In the genomic region with DNA sequence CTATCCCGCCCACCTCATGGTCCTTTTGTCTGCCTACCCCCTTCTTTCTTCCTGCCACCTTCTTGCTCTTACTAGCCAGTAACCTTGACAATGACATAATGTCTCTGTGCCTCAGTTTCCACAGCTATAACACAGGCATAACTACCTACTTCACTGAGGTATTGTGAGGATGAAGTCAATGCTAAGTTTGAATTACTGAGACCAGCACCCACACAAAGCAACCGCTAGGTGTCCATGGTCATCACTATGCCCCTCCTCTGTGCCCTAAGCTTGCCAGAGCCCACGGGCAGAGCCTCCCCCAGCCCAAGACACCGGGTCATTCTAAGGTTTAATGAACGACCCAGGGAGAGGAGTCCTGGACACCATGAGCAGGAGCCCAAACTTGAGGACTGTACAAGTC, we compare ENCODE assay signal across 24 cellular contexts.
DNase-seq lines count a peak whose midpoint lies in the region; ATAC-seq and TF ChIP-seq lines count a peak whose summit lies in the region.
"Had no signal": no experiment of that assay in that cellular context is flagged by ENCODE, and none has a peak within 500 bp of the region (broad histone marks: within the 10 kb centered on the region; RNA-seq: fewer than 3 reads in every experiment).

No MANE protein-coding gene starts in this region.

- H3K4me1 Mint-ChIP-seq in stimulated activated naive B cell treated with anti-CD40 and anti-IgM and Interleukin-4, amounts not matched to agents 10 μg/mL and 1 μg/mL and 100 μg/mL, for 72 hours = peaks cover 52 to 91% of the 10 kb centered on the region in 2 donors

- peak overlapping the region; percentile 58 for H3K4me2 ChIP-seq in OCI-LY7 (ENCODE audit: low read length)

- H3K27me3 ChIP-seq in heart left ventricle = no peaks in the 10 kb centered on the region
- H3K27me3 ChIP-seq in esophagus muscularis mucosa = no peaks in the 10 kb centered on the region
- H3K27me3 ChIP-seq: colonic mucosa, spleen, uterus had no signal

- H3K4me1 ChIP-seq in heart left ventricle (peaks cover 16 to 70% (median 33%) of the 10 kb centered on the region in 12 donors), OCI-LY7 (ENCODE audit: insufficient read depth, low read length, poor library complexity, severe bottlenecking) (peaks cover 65% of the 10 kb centered on the region), esophagus muscularis mucosa (peaks cover 36 to 40% (median 36%) of the 10 kb centered on the region in 4 donors)
- H3K4me1 ChIP-seq: colonic mucosa had no signal

- no peaks in the 10 kb centered on the region for H3K9me3 ChIP-seq in heart left ventricle
- H3K9me3 ChIP-seq in OCI-LY7 (ENCODE audit: low read length) = no peaks in the 10 kb centered on the region
- no peaks in the 10 kb centered on the region for H3K9me3 ChIP-seq in esophagus muscularis mucosa
- H3K9me3 ChIP-seq: colonic mucosa, spleen, uterus had no signal

- TF ChIP-seq POLR2A in heart left ventricle (IDR thresholded peaks at IDR 0.05) = no peak
- no peak for TF ChIP-seq POLR2A in esophagus muscularis mucosa (IDR thresholded peaks at IDR 0.05; ENCODE audit: low read depth)

- CTCF ChIA-PET in OCI-LY7 (lab: Charles Lee; ENCODE audit: unreplicated experiment) = interaction anchor here (0.6 to 1.4 kb wide), 7 partner anchors 9 to 274 kb away, joined by 3 to 4 read pairs (median 3); no protein-coding TSS in a partner anchor

- no peak for ATAC-seq in heart left ventricle
- no peak for ATAC-seq in Right ventricle myocardium superior (ENCODE audit: poor library complexity)
- ATAC-seq in stimulated activated naive B cell treated with anti-CD40 and anti-IgM and Interleukin-4, amounts not matched to agents 10 μg/mL and 1 μg/mL and 100 μg/mL, for 72 hours (replicated peaks) = no peak
- ATAC-seq in HG02852 (IDR thresholded peaks at IDR 0.05; ENCODE audit: unreplicated experiment) = no peak
- ATAC-seq in GM19397 (IDR thresholded peaks at IDR 0.05; ENCODE audit: unreplicated experiment) = no peak

- peaks cover 0 to 68% (median 48%) of the 10 kb centered on the region in 9 donors for H3K36me3 ChIP-seq in heart left ventricle
- H3K36me3 ChIP-seq in OCI-LY7 (ENCODE audit: insufficient read depth, low read length) = peaks cover 99% of the 10 kb centered on the region
- H3K36me3 ChIP-seq in esophagus muscularis mucosa = peaks cover 0 to 70% (median 34%) of the 10 kb centered on the region in 4 donors
- H3K36me3 ChIP-seq: colonic mucosa, uterus had no signal

- no peaks in the 10 kb centered on the region for H3K9me3 Mint-ChIP-seq in stimulated activated naive B cell treated with anti-CD40 and anti-IgM and Interleukin-4, amounts not matched to agents 10 μg/mL and 1 μg/mL and 100 μg/mL, for 72 hours
- H3K9me3 Mint-ChIP-seq: activated CD4-positive, alpha-beta memory T cell treated with anti-CD3 and anti-CD28 coated beads for 36 hours; nephron had no signal

- H3K27ac ChIP-seq in heart left ventricle (peak overlapping the region in 10 of 12 donors; percentile 1 to 72 (median 55)), OCI-LY7 (ENCODE audit: low read depth, low read length, poor library complexity, severe bottlenecking) (peak overlapping the region; percentile 87), esophagus muscularis mucosa (replicated peaks in 1 of 4) (peak overlapping the region; percentile 12 to 43 (median 34))
- H3K27ac ChIP-seq: colonic mucosa had no signal

- peak overlapping the region; percentile 18 to 50 for H3K4me3 Mint-ChIP-seq in stimulated activated naive B cell treated with anti-CD40 and anti-IgM and Interleukin-4, amounts not matched to agents 10 μg/mL and 1 μg/mL and 100 μg/mL, for 72 hours
- H3K4me3 Mint-ChIP-seq: activated CD4-positive, alpha-beta memory T cell treated with anti-CD3 and anti-CD28 coated beads for 36 hours; nephron had no signal

- no peak for DNase-seq in heart left ventricle
- DNase-seq in Right ventricle myocardium superior = no peak
- peak; percentile 38 for DNase-seq in OCI-LY7 (ENCODE audit: low spot score)
- no peak for DNase-seq in esophagus muscularis mucosa (ENCODE audit: extremely low spot score)
- DNase-seq in stimulated activated naive B cell treated with anti-CD40 and anti-IgM and Interleukin-4, amounts not matched to agents 10 μg/mL and 1 μg/mL and 100 μg/mL, for 72 hours = no peak
- no peak for DNase-seq in activated naive CD4-positive, alpha-beta T cell (lab: John Stamatoyannopoulos, UW)
- DNase-seq: activated CD4-positive, alpha-beta memory T cell treated with anti-CD3 and anti-CD28 coated beads for 36 hours; activated naive CD4-positive, alpha-beta T cell treated with anti-CD3 and anti-CD28 coated beads, Interleukin-2, amount 50 U/mL, for 16 hours; activated T-cell treated with anti-CD3 and anti-CD28 coated beads for 4 hours; C1 segment of cervical spinal cord; colonic mucosa; hippocampal formation; kidney; mesenchymal stem cell; NCI-H1105; NCI-H2081 treated with DMSO at 0.1 percent for 48 hours; NCI-H510A treated with DMSO at 0.1 percent for 48 hours; spleen; stimulated activated CD4-positive, alpha-beta T cell treated with anti-CD3 and anti-CD28 coated beads, Interleukin-4, amount 100 ng/mL, for 4 hours; SW 1271; uterus had no signal

- H3K4me3 ChIP-seq in heart left ventricle (no peak overlapping the region), OCI-LY7 (ENCODE audit: low read depth, low read length, poor library complexity, severe bottlenecking) (no peak overlapping the region), esophagus muscularis mucosa (no peak overlapping the region)
- H3K4me3 ChIP-seq: colonic mucosa, spleen, uterus had no signal

- BruUV-seq in OCI-LY7 (replicated peaks; lab: Mats Ljungman, UMichigan) = no TSS peak

- no peak for TF ChIP-seq EP300 in esophagus muscularis mucosa (IDR thresholded peaks at IDR 0.05)

- peaks cover 76 to 87% of the 10 kb centered on the region in 2 donors for H3K36me3 Mint-ChIP-seq in stimulated activated naive B cell treated with anti-CD40 and anti-IgM and Interleukin-4, amounts not matched to agents 10 μg/mL and 1 μg/mL and 100 μg/mL, for 72 hours

- H3K9me2 ChIP-seq in OCI-LY7 (ENCODE audit: insufficient read depth, low read length) = no peaks in the 10 kb centered on the region

- H2AFZ ChIP-seq in OCI-LY7 (ENCODE audit: low read length) = no peak overlapping the region

- POLR2A ChIA-PET in OCI-LY7 (lab: Charles Lee) = interaction anchor here (0.6 to 1.7 kb wide), 4 partner anchors 72 to 160 kb away, joined by 3 to 5 read pairs (median 4); no protein-coding TSS in a partner anchor

- 75 to 87% (median 79%) methylated on average over 5 of the region's 5 CpGs for WGBS in heart left ventricle, 4 donors
- 91% methylated on average over 4 of the region's 5 CpGs for WGBS in esophagus muscularis mucosa

- H3K79me2 ChIP-seq in OCI-LY7 (ENCODE audit: insufficient read depth, low read depth, low read length) = peaks cover 41% of the 10 kb centered on the region

- no peaks in the 10 kb centered on the region for H3K27me3 Mint-ChIP-seq in stimulated activated naive B cell treated with anti-CD40 and anti-IgM and Interleukin-4, amounts not matched to agents 10 μg/mL and 1 μg/mL and 100 μg/mL, for 72 hours
- H3K27me3 Mint-ChIP-seq: activated CD4-positive, alpha-beta memory T cell treated with anti-CD3 and anti-CD28 coated beads for 36 hours had no signal

- no peaks in the 10 kb centered on the region for H4K20me1 ChIP-seq in OCI-LY7 (ENCODE audit: insufficient read depth, low read length)

- intact Hi-C loops in heart left ventricle (cut with DNase I) = no loop called here
- intact Hi-C loops in Right ventricle myocardium superior (cut with DNase I) = no loop called here
- intact Hi-C loops in OCI-LY7 (cut with micrococcal nuclease; ENCODE audit: unreplicated experiment) = no loop called here
- intact Hi-C loops in esophagus muscularis mucosa (cut with DNase I) = no loop called here

- peak overlapping the region; percentile 92 for H3K27ac Mint-ChIP-seq in stimulated activated naive B cell treated with anti-CD40 and anti-IgM and Interleukin-4, amounts not matched to agents 10 μg/mL and 1 μg/mL and 100 μg/mL, for 72 hours
- H3K27ac Mint-ChIP-seq: activated CD4-positive, alpha-beta memory T cell treated with anti-CD3 and anti-CD28 coated beads for 36 hours had no signal

- TF ChIP-seq CTCF in heart left ventricle (IDR thresholded peaks at IDR 0.05) = no peak
- TF ChIP-seq CTCF in OCI-LY7 (conservative IDR thresholded peaks at IDR 0.05; ENCODE audit: low read length) = peak; percentile 70
- no peak for TF ChIP-seq CTCF in esophagus muscularis mucosa (IDR thresholded peaks at IDR 0.05)

Comparison
In these comparisons a context has a peak if more than half of its experiments do, and no peak if none do; other contexts are left out.
1. H3K27ac ChIP-seq: peak in every context shown above with its lines; median percentile 87 in OCI-LY7; 55 in heart left ventricle; 34 in esophagus muscularis mucosa.